12 cellular contexts compared by ENCODE assay signal in genomic region chr19:47509973-47510372, GRCh38. TPM values are rescaled to one million over a fixed set of nuclear protein-coding genes. Genes with fewer than 3 reads are reported as not detected.
DNase-seq lines count a peak whose midpoint lies in the region; TF ChIP-seq lines count a peak whose summit lies in the region.
"Had no signal": no experiment of that assay in that cellular context is flagged by ENCODE, and none has a peak within 500 bp of the region (broad histone marks: within the 10 kb centered on the region; RNA-seq: fewer than 3 reads in every experiment).

No MANE protein-coding gene starts in this region.

- H3K4me3 ChIP-seq in epithelial cell of esophagus (ENCODE audit: low read length) (no peak overlapping the region), neural cell (ENCODE audit: low read length) (no peak overlapping the region), transverse colon (no peak overlapping the region)

- peaks cover 19% of the 10 kb centered on the region for H3K36me3 Mint-ChIP-seq in activated CD4-positive, alpha-beta T cell treated with anti-CD3 and anti-CD28 coated beads, Interleukin-2, amount 10 ng/mL, durations not matched to agents 7 days and 5 days (ENCODE audit: low read depth)

- H3K9ac ChIP-seq in neural cell (ENCODE audit: low read length) = peak overlapping the region; percentile 23

- POLR2A ChIA-PET in activated CD4-positive, alpha-beta T cell treated with anti-CD3 and anti-CD28 coated beads, Interleukin-2, amount 10 ng/mL, durations not matched to agents 7 days and 5 days (lab: Charles Lee) = interaction anchor here (0.5 to 0.7 kb wide), 2 partner anchors 11 to 39 kb away, joined by 3 read pairs; no protein-coding TSS in a partner anchor

- H3K4me1 ChIP-seq in transverse colon = peaks cover 33 to 67% (median 45%) of the 10 kb centered on the region in 4 donors

- H3K4me1 Mint-ChIP-seq in activated CD4-positive, alpha-beta T cell treated with anti-CD3 and anti-CD28 coated beads, Interleukin-2, amount 10 ng/mL, durations not matched to agents 7 days and 5 days = peaks cover 52% of the 10 kb centered on the region

- no peak overlapping the region for H3K4me2 ChIP-seq in neural cell (ENCODE audit: low read length)

- peak overlapping the region; percentile 60 for H3K27ac Mint-ChIP-seq in activated CD4-positive, alpha-beta T cell treated with anti-CD3 and anti-CD28 coated beads, Interleukin-2, amount 10 ng/mL, durations not matched to agents 7 days and 5 days

- no peaks in the 10 kb centered on the region for H4K20me1 ChIP-seq in neural cell (ENCODE audit: insufficient read depth)

- intact Hi-C loops in transverse colon (cut with DNase I; ENCODE audit: low total_unique reads) = loop anchor here (10.0 kb wide), 2 partner anchors 195 to 275 kb away; no protein-coding TSS in a partner anchor

- H3K27ac ChIP-seq in neural cell (ENCODE audit: low read length) (no peak overlapping the region), transverse colon (peak overlapping the region in 3 of 4 donors; percentile 84 to 99 (median 95))

- H3K4me3 Mint-ChIP-seq in activated CD4-positive, alpha-beta T cell treated with anti-CD3 and anti-CD28 coated beads, Interleukin-2, amount 10 ng/mL, durations not matched to agents 7 days and 5 days = no peak overlapping the region

- 72% methylated on average over 8 of the region's 8 CpGs; no CpG with 5 or more reads in 1 of the 2 donors for WGBS in transverse colon (ENCODE audit: low coverage in 1 of 2), 2 donors

- in situ Hi-C loops in transverse colon (cut with MboI; ENCODE audit: low pct_ligation_motif_present in 1 of 4, low pct_unique_long_range_greater_than_20kb in 1 of 4, low sequenced_read_pairs in 3 of 4) = loop anchor here in 3 of 4 donors (5.0 to 10.0 kb wide), 3 partner anchors 75 to 97 kb away; partner anchors contain the start of gene BICRA (in 2 of the 3)

- TF ChIP-seq CTCF in epithelial cell of esophagus (IDR thresholded peaks at IDR 0.05; ENCODE audit: insufficient read depth, low read depth, low read length, missing control alignments) = no peak
- TF ChIP-seq CTCF in neural cell (IDR thresholded peaks at IDR 0.05; ENCODE audit: poor library complexity, severe bottlenecking) = no peak
- no peak for TF ChIP-seq CTCF in transverse colon (IDR thresholded peaks at IDR 0.05)

- H3K9me3 Mint-ChIP-seq in activated CD4-positive, alpha-beta T cell treated with anti-CD3 and anti-CD28 coated beads, Interleukin-2, amount 10 ng/mL, durations not matched to agents 7 days and 5 days = no peaks in the 10 kb centered on the region

- peaks cover 53% of the 10 kb centered on the region for H3K79me2 ChIP-seq in neural cell (replicated peaks; ENCODE audit: insufficient read depth, low read length)

- DNase-seq in activated CD4-positive, alpha-beta T cell treated with anti-CD3 and anti-CD28 coated beads, Interleukin-2, amount 10 ng/mL, durations not matched to agents 7 days and 5 days = no peak
- no peak for DNase-seq in activated CD4-positive, alpha-beta T cell treated with anti-CD3 and anti-CD28 coated beads for 48 hours
- DNase-seq in epithelial cell of esophagus (ENCODE audit: low read depth) (peak; percentile 77), transverse colon (no peak), NCI-H2029 (lab: John Stamatoyannopoulos, UW) (no peak), COR-L47 (lab: John Stamatoyannopoulos, UW) (no peak), NCI-H187 (lab: John Stamatoyannopoulos, UW) (no peak)
- DNase-seq: activated T-cell treated with anti-CD3 and anti-CD28 coated beads for 4 hours, Kasumi-1, NCI-H526 treated with DMSO at 0.1 percent for 48 hours had no signal

- no peaks in the 10 kb centered on the region for H3K27me3 Mint-ChIP-seq in activated CD4-positive, alpha-beta T cell treated with anti-CD3 and anti-CD28 coated beads, Interleukin-2, amount 10 ng/mL, durations not matched to agents 7 days and 5 days

- no peaks in the 10 kb centered on the region for H3F3A ChIP-seq in neural cell (ENCODE audit: insufficient read depth, low read length, poor library complexity, severe bottlenecking)

- no peak overlapping the region for H2AFZ ChIP-seq in neural cell (ENCODE audit: low read depth, low read length)

- TF ChIP-seq POLR2A in transverse colon (IDR thresholded peaks at IDR 0.05) = no peak

- TF ChIP-seq EP300 in neural cell (conservative IDR thresholded peaks at IDR 0.05; ENCODE audit: poor library complexity, severe bottlenecking) = no peak
- no peak for TF ChIP-seq EP300 in transverse colon (IDR thresholded peaks at IDR 0.05; ENCODE audit: low read depth)

- H3K36me3 ChIP-seq in neural cell (ENCODE audit: insufficient read depth, low read length) (no peaks in the 10 kb centered on the region), transverse colon (no peaks in the 10 kb centered on the region)

- no peak for TF ChIP-seq RAD21 in neural cell (conservative IDR thresholded peaks at IDR 0.05)

- no peaks in the 10 kb centered on the region for H3K27me3 ChIP-seq in neural cell (ENCODE audit: insufficient read depth, low read depth, low read length)
- no peaks in the 10 kb centered on the region for H3K27me3 ChIP-seq in transverse colon

- H3K9me3 ChIP-seq in neural cell (ENCODE audit: low read length) = no peaks in the 10 kb centered on the region
- no peaks in the 10 kb centered on the region for H3K9me3 ChIP-seq in transverse colon

- no peaks in the 10 kb centered on the region for H3K9me2 ChIP-seq in neural cell (ENCODE audit: insufficient read depth, low read length)

- CTCF ChIA-PET in activated CD4-positive, alpha-beta T cell treated with anti-CD3 and anti-CD28 coated beads, Interleukin-2, amount 10 ng/mL, durations not matched to agents 7 days and 5 days (lab: Charles Lee) = interaction anchor here (1.2 to 5.0 kb wide), 2 partner anchors 20 to 26 kb away, joined by 3 to 17 read pairs; partner anchors contain the start of gene KPTN

TF ChIP-seq in neural cell, 6 proteins besides CTCF, POLR2A, EP300 and RAD21:
- TF ChIP-seq POLR2AphosphoS5 (IDR thresholded peaks at IDR 0.05) (no peak), TAF1 (IDR thresholded peaks at IDR 0.05; ENCODE audit: low read depth) (no peak), EZH2 (IDR thresholded peaks at IDR 0.05; ENCODE audit: borderline replicate concordance, insufficient read depth, low read length, poor library complexity, severe bottlenecking) (no peak), SMC3 (conservative IDR thresholded peaks at IDR 0.05; ENCODE audit: poor library complexity) (no peak), MXI1 (conservative IDR thresholded peaks at IDR 0.05; ENCODE audit: poor library complexity, severe bottlenecking) (no peak)
- TF ChIP-seq, protein P1, sequence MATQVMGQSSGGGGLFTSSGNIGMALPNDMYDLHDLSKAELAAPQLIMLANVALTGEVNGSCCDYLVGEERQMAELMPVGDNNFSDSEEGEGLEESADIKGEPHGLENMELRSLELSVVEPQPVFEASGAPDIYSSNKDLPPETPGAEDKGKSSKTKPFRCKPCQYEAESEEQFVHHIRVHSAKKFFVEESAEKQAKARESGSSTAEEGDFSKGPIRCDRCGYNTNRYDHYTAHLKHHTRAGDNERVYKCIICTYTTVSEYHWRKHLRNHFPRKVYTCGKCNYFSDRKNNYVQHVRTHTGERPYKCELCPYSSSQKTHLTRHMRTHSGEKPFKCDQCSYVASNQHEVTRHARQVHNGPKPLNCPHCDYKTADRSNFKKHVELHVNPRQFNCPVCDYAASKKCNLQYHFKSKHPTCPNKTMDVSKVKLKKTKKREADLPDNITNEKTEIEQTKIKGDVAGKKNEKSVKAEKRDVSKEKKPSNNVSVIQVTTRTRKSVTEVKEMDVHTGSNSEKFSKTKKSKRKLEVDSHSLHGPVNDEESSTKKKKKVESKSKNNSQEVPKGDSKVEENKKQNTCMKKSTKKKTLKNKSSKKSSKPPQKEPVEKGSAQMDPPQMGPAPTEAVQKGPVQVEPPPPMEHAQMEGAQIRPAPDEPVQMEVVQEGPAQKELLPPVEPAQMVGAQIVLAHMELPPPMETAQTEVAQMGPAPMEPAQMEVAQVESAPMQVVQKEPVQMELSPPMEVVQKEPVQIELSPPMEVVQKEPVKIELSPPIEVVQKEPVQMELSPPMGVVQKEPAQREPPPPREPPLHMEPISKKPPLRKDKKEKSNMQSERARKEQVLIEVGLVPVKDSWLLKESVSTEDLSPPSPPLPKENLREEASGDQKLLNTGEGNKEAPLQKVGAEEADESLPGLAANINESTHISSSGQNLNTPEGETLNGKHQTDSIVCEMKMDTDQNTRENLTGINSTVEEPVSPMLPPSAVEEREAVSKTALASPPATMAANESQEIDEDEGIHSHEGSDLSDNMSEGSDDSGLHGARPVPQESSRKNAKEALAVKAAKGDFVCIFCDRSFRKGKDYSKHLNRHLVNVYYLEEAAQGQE (IDR thresholded peaks at IDR 0.05; ENCODE audit: borderline replicate concordance) = no peak

RNA-seq across cellular contexts. Expression of gene NAPA, which starts 4.9 kb away (rescaled TPM):
- 100 to 1,000 TPM; 121 to 133 TPM for total RNA-seq in activated CD4-positive, alpha-beta T cell treated with anti-CD3 and anti-CD28 coated beads, Interleukin-2, amount 10 ng/mL, durations not matched to agents 7 days and 5 days
- polyA plus RNA-seq in neural cell = 94.5 and 100 TPM in 2 replicates
- 59.5 and 63.5 TPM in 2 replicates for polyA minus RNA-seq in neural cell
- total RNA-seq in transverse colon = 100 to 1,000 TPM in 3 of 4 donors, 10 to 100 TPM in 1; 94.8 to 138 (median 114) TPM

RNA-seq across cellular contexts. Expression of gene KPTN, which starts 26.0 kb away (rescaled TPM):
- total RNA-seq in activated CD4-positive, alpha-beta T cell treated with anti-CD3 and anti-CD28 coated beads, Interleukin-2, amount 10 ng/mL, durations not matched to agents 7 days and 5 days = 10 to 100 TPM; 12.5 to 14.1 TPM
- 23.8 and 30.8 TPM in 2 replicates for polyA plus RNA-seq in neural cell
- 10.5 and 11.0 TPM in 2 replicates for polyA minus RNA-seq in neural cell
- 1 to 10 TPM in 3 of 4 donors, not detected in 1; 2.2 to 5.7 (median 3.3) TPM for total RNA-seq in transverse colon

RNA-seq across cellular contexts. Expression of gene SLC8A2, which starts 38.3 kb away (rescaled TPM):
- not detected for total RNA-seq in activated CD4-positive, alpha-beta T cell treated with anti-CD3 and anti-CD28 coated beads, Interleukin-2, amount 10 ng/mL, durations not matched to agents 7 days and 5 days
- 14.1 and 18.3 TPM in 2 replicates for polyA plus RNA-seq in neural cell
- polyA minus RNA-seq in neural cell = 35.7 and 51.1 TPM in 2 replicates
- 10 to 100 TPM in 2 of 4 donors, 1 to 10 TPM in 1, under 1 TPM in 1; 0.82 to 36.4 (median 9.6) TPM for total RNA-seq in transverse colon
- total RNA-seq: T-helper 1 cell treated with Interleukin-12 subunit alpha and Interleukin-12 subunit beta and Interleukin-4 antibody, amounts not matched to agents 30 ng/mL and 1 ng/mL, for 36 hours had no signal
